ENCODE assay signal across 1 cellular context in genomic region chr5:177996660-177997318, GRCh38.
TF ChIP-seq lines count a peak whose summit lies in the region.

No MANE protein-coding gene starts in this region.

TF ChIP-seq in K562, 482 proteins besides CTCF, POLR2A, EP300 and RAD21 (continued from another document):
- TF ChIP-seq BRF2 (IDR thresholded peaks at IDR 0.05; ENCODE audit: borderline replicate concordance, insufficient read depth, insufficient read length) (no peak), MTF1 (CRISPR knock-in tag; IDR thresholded peaks at IDR 0.05; ENCODE audit: borderline replicate concordance) (no peak), CEBPG (CRISPR knock-in tag; IDR thresholded peaks at IDR 0.05) (no peak), CEBPG (tag; conservative IDR thresholded peaks at IDR 0.05 in 1 of 2, IDR thresholded peaks at IDR 0.05 in 1 of 2) (peak; percentile 28 to 69; a peak in 3 of 4 replicates), ZNF445 (CRISPR knock-in tag; IDR thresholded peaks at IDR 0.05; ENCODE audit: low read depth) (no peak), NCOA6 (IDR thresholded peaks at IDR 0.05) (no peak), ESRRA (IDR thresholded peaks at IDR 0.05; ENCODE audit: borderline replicate concordance, low read depth) (peak; percentile 81), JUN (IDR thresholded peaks at IDR 0.05; ENCODE audit: borderline replicate concordance, low read depth, low read length) (no peak), JUN (CRISPR knock-in tag; IDR thresholded peaks at IDR 0.05; ENCODE audit: borderline replicate concordance) (no peak)
